8 cellular contexts compared by ENCODE assay signal in the genomic region with DNA sequence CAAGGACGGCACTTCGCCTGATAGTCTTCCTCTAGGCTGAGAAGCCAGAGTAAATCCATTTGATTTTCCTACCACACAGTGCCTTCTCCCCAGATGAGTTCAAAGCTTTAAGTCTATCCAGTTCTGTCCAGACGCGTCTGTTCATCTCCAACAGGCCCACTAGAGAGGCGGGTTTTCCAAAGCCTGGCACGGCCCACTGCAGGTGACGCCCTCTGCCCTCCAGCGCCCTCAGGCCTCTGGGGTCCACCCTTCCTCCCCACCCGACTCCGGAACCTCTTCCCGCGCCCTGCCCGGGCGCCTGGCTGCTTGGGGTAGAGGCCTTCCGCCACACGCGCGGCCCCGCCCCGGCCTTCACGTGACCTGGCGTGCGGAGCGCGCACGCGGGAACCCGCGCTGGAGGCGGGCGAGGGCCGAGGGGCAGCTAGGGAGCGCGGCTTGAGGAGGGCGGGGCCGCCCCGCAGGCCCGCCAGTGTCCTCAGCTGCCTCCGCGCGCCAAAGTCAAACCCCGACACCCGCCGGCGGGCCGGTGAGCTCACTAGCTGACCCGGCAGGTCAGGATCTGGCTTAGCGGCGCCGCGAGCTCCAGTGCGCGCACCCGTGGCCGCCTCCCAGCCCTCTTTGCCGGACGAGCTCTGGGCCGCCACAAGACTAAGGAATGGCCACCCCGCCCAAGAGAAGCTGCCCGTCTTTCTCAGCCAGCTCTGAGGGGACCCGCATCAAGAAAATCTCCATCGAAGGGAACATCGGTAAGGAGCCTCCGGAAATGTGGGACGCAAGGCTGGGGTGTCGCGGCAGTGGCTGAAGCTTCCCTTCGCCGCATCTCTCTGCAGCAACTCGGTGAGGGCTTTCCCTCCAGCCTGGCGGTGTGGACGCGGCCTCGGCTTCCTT. TPM values are rescaled to one million over a fixed set of nuclear protein-coding genes. Genes with fewer than 3 reads are reported as not detected.
A peak's percentile ranks its signal among the peaks of the same experiment; 100 is the strongest.
DNase-seq lines count a peak whose midpoint lies in the region; ATAC-seq, FAIRE-seq and TF ChIP-seq lines count a peak whose summit lies in the region.

A gene (plus strand): TSS at position 469 of the 888 bp plus-strand sequence. CDS start 187 bp downstream, at position 656.

- no peaks in the 10 kb centered on the region for H3K27me3 Mint-ChIP-seq in stimulated activated naive CD8-positive, alpha-beta T cell treated with anti-CD3 and anti-CD28 coated beads, Interleukin-15, amount 100 ng/mL, for 72 hours

- peak within 1 kb of the TSS; percentile 91 for H3K4me3 ChIP-seq in fibroblast of villous mesenchyme (ENCODE audit: low read depth, low read length)
- peak within 1 kb of the TSS; percentile 94 for H3K4me3 ChIP-seq in neural cell (ENCODE audit: low read length)

- TF ChIP-seq POLR2A in H54 (IDR thresholded peaks at IDR 0.05; ENCODE audit: low read depth, low read length) (peak; percentile 69), Raji (IDR thresholded peaks at IDR 0.05; ENCODE audit: insufficient read depth, low read depth, low read length) (peak; percentile 81)

- TF ChIP-seq CTCF in fibroblast of villous mesenchyme (IDR thresholded peaks at IDR 0.05; ENCODE audit: insufficient read depth, low read depth, low read length) = no peak
- no peak for TF ChIP-seq CTCF in neural cell (IDR thresholded peaks at IDR 0.05; ENCODE audit: poor library complexity, severe bottlenecking)

- H3K9ac ChIP-seq in neural cell (ENCODE audit: low read length) = peak within 1 kb of the TSS; percentile 93

- peaks cover 4% of the 10 kb centered on the region for H3K9me3 ChIP-seq in neural cell (ENCODE audit: low read length)

- peak within 1 kb of the TSS; percentile 89 for H2AFZ ChIP-seq in neural cell (ENCODE audit: low read depth, low read length)

- H3K9me2 ChIP-seq in neural cell (ENCODE audit: insufficient read depth, low read length) = no peaks in the 10 kb centered on the region

- peak within 1 kb of the TSS; percentile 97 to 98 for H3K27ac Mint-ChIP-seq in stimulated activated naive CD8-positive, alpha-beta T cell treated with anti-CD3 and anti-CD28 coated beads, Interleukin-15, amount 100 ng/mL, for 72 hours

- peak within 1 kb of the TSS; percentile 92 to 96 for H3K4me3 Mint-ChIP-seq in stimulated activated naive CD8-positive, alpha-beta T cell treated with anti-CD3 and anti-CD28 coated beads, Interleukin-15, amount 100 ng/mL, for 72 hours

- ATAC-seq in stimulated activated naive CD8-positive, alpha-beta T cell treated with anti-CD3 and anti-CD28 coated beads, Interleukin-15, amount 100 ng/mL, for 72 hours = peak; percentile 94

- peaks cover 36% of the 10 kb centered on the region for H3K4me1 Mint-ChIP-seq in stimulated activated naive CD8-positive, alpha-beta T cell treated with anti-CD3 and anti-CD28 coated beads, Interleukin-15, amount 100 ng/mL, for 72 hours

- H3F3A ChIP-seq in neural cell (ENCODE audit: insufficient read depth, low read length, poor library complexity, severe bottlenecking) = no peaks in the 10 kb centered on the region

- peak within 1 kb of the TSS; percentile 94 for H3K27ac ChIP-seq in neural cell (ENCODE audit: low read length)

- no peaks in the 10 kb centered on the region for H3K27me3 ChIP-seq in neural cell (ENCODE audit: insufficient read depth, low read depth, low read length)

- DNase-seq in ELR (ENCODE audit: low read depth) (peak; percentile 92), H54 (ENCODE audit: insufficient read length, low spot score) (peak; percentile 70), LoVo (ENCODE audit: low spot score) (peak; percentile 91), fibroblast of villous mesenchyme (ENCODE audit: low read depth) (peak; percentile 92)
- peak; percentile 95 for DNase-seq in activated effector memory CD4-positive, alpha-beta T cell treated with anti-CD3 and anti-CD28 coated beads, Interleukin-2, amount 50 U/mL, for 16 hours
- DNase-seq in stimulated activated naive CD8-positive, alpha-beta T cell treated with anti-CD3 and anti-CD28 coated beads, Interleukin-15, amount 100 ng/mL, for 72 hours = peak; percentile 86 to 89

- peaks cover 6% of the 10 kb centered on the region for H3K36me3 ChIP-seq in neural cell (ENCODE audit: insufficient read depth, low read length)

- TF ChIP-seq EP300 in neural cell (conservative IDR thresholded peaks at IDR 0.05; ENCODE audit: poor library complexity, severe bottlenecking) = peak; percentile 13

- no peaks in the 10 kb centered on the region for H3K9me3 Mint-ChIP-seq in stimulated activated naive CD8-positive, alpha-beta T cell treated with anti-CD3 and anti-CD28 coated beads, Interleukin-15, amount 100 ng/mL, for 72 hours

- no peaks in the 10 kb centered on the region for H4K20me1 ChIP-seq in neural cell (ENCODE audit: insufficient read depth)

- peak within 1 kb of the TSS; percentile 84 for H3K4me2 ChIP-seq in neural cell (ENCODE audit: low read length)

- TF ChIP-seq RAD21 in neural cell (conservative IDR thresholded peaks at IDR 0.05) = peak; percentile 21

- no peak for FAIRE-seq in H54 (lab: Jason Lieb, UNC)

- peaks cover 41% of the 10 kb centered on the region for H3K79me2 ChIP-seq in neural cell (replicated peaks; ENCODE audit: insufficient read depth, low read length)

TF ChIP-seq in neural cell, 6 proteins besides CTCF, POLR2A, EP300 and RAD21:
- TF ChIP-seq EZH2 (IDR thresholded peaks at IDR 0.05; ENCODE audit: borderline replicate concordance, insufficient read depth, low read length, poor library complexity, severe bottlenecking) = no peak
- peak; percentile 34 for TF ChIP-seq SMC3 (conservative IDR thresholded peaks at IDR 0.05; ENCODE audit: poor library complexity)
- TF ChIP-seq MXI1 (conservative IDR thresholded peaks at IDR 0.05; ENCODE audit: poor library complexity, severe bottlenecking) = peak; percentile 84
- TF ChIP-seq TAF1 (IDR thresholded peaks at IDR 0.05; ENCODE audit: low read depth) = peak; percentile 54
- TF ChIP-seq POLR2AphosphoS5 (IDR thresholded peaks at IDR 0.05) = peak; percentile 90
- TF ChIP-seq, protein P1, sequence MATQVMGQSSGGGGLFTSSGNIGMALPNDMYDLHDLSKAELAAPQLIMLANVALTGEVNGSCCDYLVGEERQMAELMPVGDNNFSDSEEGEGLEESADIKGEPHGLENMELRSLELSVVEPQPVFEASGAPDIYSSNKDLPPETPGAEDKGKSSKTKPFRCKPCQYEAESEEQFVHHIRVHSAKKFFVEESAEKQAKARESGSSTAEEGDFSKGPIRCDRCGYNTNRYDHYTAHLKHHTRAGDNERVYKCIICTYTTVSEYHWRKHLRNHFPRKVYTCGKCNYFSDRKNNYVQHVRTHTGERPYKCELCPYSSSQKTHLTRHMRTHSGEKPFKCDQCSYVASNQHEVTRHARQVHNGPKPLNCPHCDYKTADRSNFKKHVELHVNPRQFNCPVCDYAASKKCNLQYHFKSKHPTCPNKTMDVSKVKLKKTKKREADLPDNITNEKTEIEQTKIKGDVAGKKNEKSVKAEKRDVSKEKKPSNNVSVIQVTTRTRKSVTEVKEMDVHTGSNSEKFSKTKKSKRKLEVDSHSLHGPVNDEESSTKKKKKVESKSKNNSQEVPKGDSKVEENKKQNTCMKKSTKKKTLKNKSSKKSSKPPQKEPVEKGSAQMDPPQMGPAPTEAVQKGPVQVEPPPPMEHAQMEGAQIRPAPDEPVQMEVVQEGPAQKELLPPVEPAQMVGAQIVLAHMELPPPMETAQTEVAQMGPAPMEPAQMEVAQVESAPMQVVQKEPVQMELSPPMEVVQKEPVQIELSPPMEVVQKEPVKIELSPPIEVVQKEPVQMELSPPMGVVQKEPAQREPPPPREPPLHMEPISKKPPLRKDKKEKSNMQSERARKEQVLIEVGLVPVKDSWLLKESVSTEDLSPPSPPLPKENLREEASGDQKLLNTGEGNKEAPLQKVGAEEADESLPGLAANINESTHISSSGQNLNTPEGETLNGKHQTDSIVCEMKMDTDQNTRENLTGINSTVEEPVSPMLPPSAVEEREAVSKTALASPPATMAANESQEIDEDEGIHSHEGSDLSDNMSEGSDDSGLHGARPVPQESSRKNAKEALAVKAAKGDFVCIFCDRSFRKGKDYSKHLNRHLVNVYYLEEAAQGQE (IDR thresholded peaks at IDR 0.05; ENCODE audit: borderline replicate concordance) = peak; percentile 51
TF ChIP-seq in neural cell: peak in this region for 5.

RNA-seq across cellular contexts. Expression of the gene that starts here (rescaled TPM):
- 18.4 and 23.7 TPM in 2 replicates for total RNA-seq in fibroblast of villous mesenchyme
- 136 and 147 TPM in 2 replicates for polyA plus RNA-seq in neural cell
- 113 and 116 TPM in 2 replicates for polyA minus RNA-seq in neural cell

Comparison
In these comparisons a context has a peak if more than half of its experiments do, and no peak if none do; other contexts are left out.
1. Peak in every context shown above with its lines: DNase-seq, ATAC-seq, H3K4me3 ChIP-seq and H3K27ac ChIP-seq.